ENCODE assay signal across 8 cellular contexts in genomic region chr1:161227196-161227871, GRCh38. TPM values are rescaled to one million over a fixed set of nuclear protein-coding genes. Genes with fewer than 3 reads are reported as not detected.
A peak's percentile ranks its signal among the peaks of the same experiment; 100 is the strongest.
DNase-seq lines count a peak whose midpoint lies in the region; ATAC-seq, FAIRE-seq and TF ChIP-seq lines count a peak whose summit lies in the region.

No MANE protein-coding gene starts in this region.

- DNase-seq in GM12892 (ENCODE audit: insufficient read length): peak; percentile 53
- peak; percentile 73 to 74 for DNase-seq in NCI-H524 (lab: John Stamatoyannopoulos, UW)
- DNase-seq in activated CD4-positive, alpha-beta T cell treated with anti-CD3 and anti-CD28 coated beads for 36 hours: peak; percentile 96
- DNase-seq in colonic mucosa: peak; percentile 88
- DNase-seq in left lung: peak; percentile 77 to 83
- DNase-seq in stimulated activated CD4-positive, alpha-beta T cell treated with anti-CD3 and anti-CD28 coated beads, Interleukin-1b, Interleukin-23, amount 100 ng/mL, for 24 hours (ENCODE audit: low read depth in 4 of 4, low spot score in 1 of 4): peak; percentile 83 to 94 (median 88)

- H3K4me3 ChIP-seq in colonic mucosa (peak overlapping the region; percentile 10), left lung (peak overlapping the region in 1 of 2 donors; percentile 59)

- no peaks in the 10 kb centered on the region for H3K27me3 Mint-ChIP-seq in activated CD4-positive, alpha-beta T cell treated with anti-CD3 and anti-CD28 coated beads for 36 hours

- H3K27ac ChIP-seq in colonic mucosa (peak overlapping the region; percentile 54), left lung (peak overlapping the region in 1 of 2 donors; percentile 59)

- peak overlapping the region; percentile 97 for H3K4me3 Mint-ChIP-seq in activated CD4-positive, alpha-beta T cell treated with anti-CD3 and anti-CD28 coated beads for 36 hours

- peak; percentile 88 for FAIRE-seq in GM12892 (lab: Jason Lieb, UNC)

- H3K4me1 ChIP-seq in colonic mucosa (peaks cover 20% of the 10 kb centered on the region), left lung (peaks cover 11 to 37% of the 10 kb centered on the region in 2 donors)

- POLR2A ChIA-PET in activated CD4-positive, alpha-beta T cell treated with anti-CD3 and anti-CD28 coated beads for 36 hours (lab: Charles Lee): no interaction called here

- H3K9me3 ChIP-seq in colonic mucosa: no peaks in the 10 kb centered on the region
- no peaks in the 10 kb centered on the region for H3K9me3 ChIP-seq in left lung

- ATAC-seq in HG03432 (IDR thresholded peaks at IDR 0.05; ENCODE audit: unreplicated experiment): peak; percentile 37
- ATAC-seq in activated CD4-positive, alpha-beta T cell treated with anti-CD3 and anti-CD28 coated beads for 36 hours: peak; percentile 47
- ATAC-seq in left lung: peak; percentile 68
- ATAC-seq in HG03469 (IDR thresholded peaks at IDR 0.05; ENCODE audit: unreplicated experiment): no peak

- H3K9ac ChIP-seq in colonic mucosa (ENCODE audit: low read depth in 2 of 2, low read length in 2 of 2): peak overlapping the region; percentile 53 to 76

- CTCF ChIA-PET in activated CD4-positive, alpha-beta T cell treated with anti-CD3 and anti-CD28 coated beads for 36 hours (lab: Charles Lee): interaction anchor here (0.6 to 7.0 kb wide), 21 partner anchors 9 to 156 kb away, joined by 3 to 108 read pairs (median 7); partner anchors contain the start of genes FCER1G, NDUFS2, PPOX and SDHC

- no peaks in the 10 kb centered on the region for H3K9me3 Mint-ChIP-seq in activated CD4-positive, alpha-beta T cell treated with anti-CD3 and anti-CD28 coated beads for 36 hours (ENCODE audit: low read depth)

- peaks cover 28% of the 10 kb centered on the region for H3K4me1 Mint-ChIP-seq in activated CD4-positive, alpha-beta T cell treated with anti-CD3 and anti-CD28 coated beads for 36 hours

- intact Hi-C loops in activated CD4-positive, alpha-beta T cell treated with anti-CD3 and anti-CD28 coated beads for 36 hours (cut with DNase I, micrococcal nuclease): loop anchor here (1.0 to 5.0 kb wide), 7 partner anchors 60 to 1335 kb away; partner anchors contain the start of genes PPOX (in 1 of the 2), SDHC (in 1 of the 2) and UAP1 (in 1 of the 2)
- intact Hi-C loops in colonic mucosa (cut with DNase I) (loop anchor here (5.0 kb wide), 1 partner anchor 65 kb away; no protein-coding TSS in a partner anchor), left lung (cut with DNase I) (loop anchor here in 1 of 2 donors (10.0 kb wide), 1 partner anchor 157 kb away; no protein-coding TSS in a partner anchor)

- H3K36me3 Mint-ChIP-seq in activated CD4-positive, alpha-beta T cell treated with anti-CD3 and anti-CD28 coated beads for 36 hours (ENCODE audit: low read depth): peaks cover 19% of the 10 kb centered on the region

- H3K36me3 ChIP-seq in colonic mucosa: peaks cover 7% of the 10 kb centered on the region
- H3K36me3 ChIP-seq in left lung: peaks cover 0 to 29% of the 10 kb centered on the region in 2 donors

- TF ChIP-seq CTCF in colonic mucosa (IDR thresholded peaks at IDR 0.05): peak; percentile 89
- TF ChIP-seq CTCF in left lung (IDR thresholded peaks at IDR 0.05): peak; percentile 90 to 96

- H3K27me3 ChIP-seq in colonic mucosa (no peaks in the 10 kb centered on the region), left lung (no peaks in the 10 kb centered on the region)

- TF ChIP-seq POLR2A in GM12892 (IDR thresholded peaks at IDR 0.05; ENCODE audit: low read depth, low read length): no peak

- H3K27ac Mint-ChIP-seq in activated CD4-positive, alpha-beta T cell treated with anti-CD3 and anti-CD28 coated beads for 36 hours: peak overlapping the region; percentile 65

RNA-seq across cellular contexts. Expression of gene TOMM40L, which starts 1.5 kb away (rescaled TPM):
- 10.1 TPM for polyA plus RNA-seq in GM12892 (2012; ENCODE audit: missing spikeins)
- total RNA-seq in activated CD4-positive, alpha-beta T cell treated with anti-CD3 and anti-CD28 coated beads for 36 hours: 10 to 100 TPM; 12.3 to 13.2 TPM
- total RNA-seq in colonic mucosa: 10 to 100 TPM; 16.6 to 23.1 TPM
- 10 to 100 TPM; 12.7 to 15.6 TPM for total RNA-seq in left lung

RNA-seq across cellular contexts. Expression of gene APOA2, which starts 3.9 kb away (rescaled TPM):
- polyA plus RNA-seq in GM12892 (2012; ENCODE audit: missing spikeins): not detected
- total RNA-seq in activated CD4-positive, alpha-beta T cell treated with anti-CD3 and anti-CD28 coated beads for 36 hours: not detected
- total RNA-seq in colonic mucosa (1 to 10 TPM in 1 of 2 donors, not detected in 1; 5.1 TPM), left lung (not detected)

RNA-seq across cellular contexts. Expression of gene NR1I3, which starts 10.7 kb away (rescaled TPM):
- not detected for polyA plus RNA-seq in GM12892 (2012; ENCODE audit: missing spikeins)
- total RNA-seq in activated CD4-positive, alpha-beta T cell treated with anti-CD3 and anti-CD28 coated beads for 36 hours: not detected
- total RNA-seq in colonic mucosa: not detected
- total RNA-seq in left lung: not detected

RNA-seq across cellular contexts. Expression of gene FCER1G, which starts 12.2 kb away (rescaled TPM):
- polyA plus RNA-seq in GM12892 (2012; ENCODE audit: missing spikeins): not detected
- 1 to 10 TPM in 1 of 2 experiments, under 1 TPM in 1; 0.98 to 2.2 TPM for total RNA-seq in activated CD4-positive, alpha-beta T cell treated with anti-CD3 and anti-CD28 coated beads for 36 hours
- total RNA-seq in colonic mucosa (10 to 100 TPM in 1 of 2 donors, 1 to 10 TPM in 1; 6.6 to 16.0 TPM), left lung (100 to 1,000 TPM; 102 to 329 TPM)

RNA-seq across cellular contexts. Expression of gene NDUFS2, which starts 25.2 kb away (rescaled TPM):
- 101 TPM for polyA plus RNA-seq in GM12892 (2012; ENCODE audit: missing spikeins)
- total RNA-seq in activated CD4-positive, alpha-beta T cell treated with anti-CD3 and anti-CD28 coated beads for 36 hours: 10 to 100 TPM; 71.8 to 92.0 TPM
- total RNA-seq in colonic mucosa (100 to 1,000 TPM; 167 to 169 TPM), left lung (10 to 100 TPM; 67.7 to 78.6 TPM)
